In genomic region chr21:30044447-30045064, GRCh38 we compare ENCODE assay signal across 9 cellular contexts.
A peak's percentile ranks its signal among the peaks of the same experiment; 100 is the strongest.
DNase-seq lines count a peak whose midpoint lies in the region; ATAC-seq and TF ChIP-seq lines count a peak whose summit lies in the region.
"Had no signal": no experiment of that assay in that cellular context is flagged by ENCODE, and none has a peak within 500 bp of the region (broad histone marks: within the 10 kb centered on the region; RNA-seq: fewer than 3 reads in every experiment).

No MANE protein-coding gene starts in this region.

- H3K18ac ChIP-seq in mesendoderm (ENCODE audit: low read length): no peak overlapping the region

- no peaks in the 10 kb centered on the region for H3K9me3 Mint-ChIP-seq in MCF 10A (ENCODE audit: unreplicated experiment)

- H3K36me3 Mint-ChIP-seq in MCF 10A (ENCODE audit: insufficient read depth, unreplicated experiment): no peaks in the 10 kb centered on the region
- H3K36me3 Mint-ChIP-seq: CD4-positive, alpha-beta memory T cell had no signal

- intact Hi-C loops in MCF 10A (cut with micrococcal nuclease): loop anchor here (1.0 to 10.0 kb wide), 5 partner anchors 28 to 570 kb away; no protein-coding TSS in a partner anchor

- no peak overlapping the region for H2AFZ ChIP-seq in MM.1S (ENCODE audit: low read length)

- H3K27ac ChIP-seq in MM.1S (ENCODE audit: low read length): no peak overlapping the region
- no peak overlapping the region for H3K27ac ChIP-seq in mesendoderm (ENCODE audit: low read depth, low read length)

- ATAC-seq in GM18861 (IDR thresholded peaks at IDR 0.05; ENCODE audit: unreplicated experiment) (no peak), GM21786 (IDR thresholded peaks at IDR 0.05; ENCODE audit: unreplicated experiment) (no peak), HG03442 (IDR thresholded peaks at IDR 0.05; ENCODE audit: unreplicated experiment) (no peak)

- H3F3A ChIP-seq in MM.1S (ENCODE audit: insufficient read depth, low read length): no peaks in the 10 kb centered on the region

- TF ChIP-seq CTCF in MM.1S (IDR thresholded peaks at IDR 0.05; ENCODE audit: low read length) (peak; percentile 84), MCF 10A (IDR thresholded peaks at IDR 0.05; ENCODE audit: unreplicated experiment) (peak; percentile 63)

- no peaks in the 10 kb centered on the region for H3K9me2 ChIP-seq in MM.1S (replicated peaks; ENCODE audit: insufficient read depth, low read length)

- H3K4me2 ChIP-seq in MM.1S (ENCODE audit: low read depth, low read length) (no peak overlapping the region), mesendoderm (ENCODE audit: low read length) (no peak overlapping the region)

- H2BK5ac ChIP-seq in mesendoderm (ENCODE audit: low read length): no peak overlapping the region

- H3K79me1 ChIP-seq in mesendoderm (ENCODE audit: low read length): no peaks in the 10 kb centered on the region

- H3K4me1 ChIP-seq in MM.1S (ENCODE audit: low read length) (no peaks in the 10 kb centered on the region), mesendoderm (ENCODE audit: control insufficient read depth, low read depth, low read length) (no peaks in the 10 kb centered on the region)

- H3K9me3 ChIP-seq in MM.1S (replicated peaks; ENCODE audit: insufficient read depth, low read length): no peaks in the 10 kb centered on the region

- no peak overlapping the region for H4K5ac ChIP-seq in mesendoderm (ENCODE audit: low read length)

- H3K9ac ChIP-seq in MM.1S (ENCODE audit: low read length) (no peak overlapping the region), mesendoderm (ENCODE audit: low read length) (no peak overlapping the region)

- H3K36me3 ChIP-seq in MM.1S (replicated peaks; ENCODE audit: insufficient read depth, low read length) (no peaks in the 10 kb centered on the region), mesendoderm (ENCODE audit: control insufficient read depth, insufficient read depth, low read length) (no peaks in the 10 kb centered on the region)

- BruUV-seq in MCF 10A (replicated peaks; lab: Mats Ljungman, UMichigan): no TSS peak

- no peak overlapping the region for H3K27ac Mint-ChIP-seq in MCF 10A (ENCODE audit: low read depth, unreplicated experiment)
- H3K27ac Mint-ChIP-seq: CD4-positive, alpha-beta memory T cell had no signal

- no peak overlapping the region for H3K4me3 Mint-ChIP-seq in MCF 10A (ENCODE audit: unreplicated experiment)
- H3K4me3 Mint-ChIP-seq: CD4-positive, alpha-beta memory T cell had no signal

- DNase-seq in NCI-H1105 (lab: John Stamatoyannopoulos, UW): peak; percentile 0
- no peak for DNase-seq in NCI-H1105 treated with DMSO at 0.1 percent for 48 hours (lab: John Stamatoyannopoulos, UW)
- peak; percentile 23 for DNase-seq in MM.1S
- peak; percentile 53 for DNase-seq in MCF 10A (ENCODE audit: unreplicated experiment)
- peak; percentile 18 for DNase-seq in mesendoderm

- H3K4ac ChIP-seq in mesendoderm (ENCODE audit: low read depth, low read length): no peak overlapping the region

- no peak overlapping the region for H2AK5ac ChIP-seq in mesendoderm (ENCODE audit: low read length)

- no peak overlapping the region for H2BK120ac ChIP-seq in mesendoderm (ENCODE audit: low read depth, low read length)

- H3K27me3 Mint-ChIP-seq in MCF 10A (ENCODE audit: insufficient read depth, unreplicated experiment): peaks cover 6% of the 10 kb centered on the region

- no CpG with 5 or more reads among the region's 3 CpGs for WGBS in mesendoderm (ENCODE audit: extremely low coverage, insufficient coverage, low lambda C conversion rate)

- H4K8ac ChIP-seq in mesendoderm (ENCODE audit: low read depth, low read length): no peak overlapping the region

- H3K27me3 ChIP-seq in MM.1S (replicated peaks; ENCODE audit: insufficient read depth, low read length) (no peaks in the 10 kb centered on the region), mesendoderm (ENCODE audit: insufficient read depth, low read length, poor library complexity) (no peaks in the 10 kb centered on the region)

- CTCF ChIA-PET in MCF 10A (lab: Yijun Ruan, JAX): interaction anchor here (0.6 to 6.4 kb wide), 47 partner anchors 9 to 821 kb away, joined by 3 to 94 read pairs (median 3); no protein-coding TSS in a partner anchor

- H3K23ac ChIP-seq in mesendoderm (ENCODE audit: low read length): no peak overlapping the region

- no peak overlapping the region for H2BK15ac ChIP-seq in mesendoderm (replicated peaks; ENCODE audit: low read depth)

- no peaks in the 10 kb centered on the region for H3K4me1 Mint-ChIP-seq in MCF 10A (ENCODE audit: insufficient read depth, unreplicated experiment)
- H3K4me1 Mint-ChIP-seq: CD4-positive, alpha-beta memory T cell had no signal

- H3K79me2 ChIP-seq in MM.1S (ENCODE audit: low read length) (no peaks in the 10 kb centered on the region), mesendoderm (ENCODE audit: control insufficient read depth, insufficient read depth, low read length) (no peaks in the 10 kb centered on the region)

- H3K4me3 ChIP-seq in MM.1S (ENCODE audit: low read length) (no peak overlapping the region), mesendoderm (ENCODE audit: low read length) (no peak overlapping the region)

- no peak overlapping the region for H3K56ac ChIP-seq in mesendoderm (ENCODE audit: low read length)

- POLR2A ChIA-PET in MCF 10A (lab: Yijun Ruan, JAX): interaction anchor here (0.6 to 1.9 kb wide), 3 partner anchors 9 to 102 kb away, joined by 3 to 7 read pairs (median 5); no protein-coding TSS in a partner anchor

- no peaks in the 10 kb centered on the region for H4K20me1 ChIP-seq in MM.1S (ENCODE audit: insufficient read depth, low read length)
